ENCODE assay signal across 8 cellular contexts in genomic region chr1:6962390-6962955, GRCh38.
DNase-seq lines count a peak whose midpoint lies in the region; ATAC-seq, FAIRE-seq and TF ChIP-seq lines count a peak whose summit lies in the region.

No MANE protein-coding gene starts in this region.

- H4K20me1 ChIP-seq in OCI-LY7 (ENCODE audit: insufficient read depth, low read length): no peaks in the 10 kb centered on the region

- peak overlapping the region; percentile 29 to 56 for H3K27ac Mint-ChIP-seq in activated naive CD4-positive, alpha-beta T cell treated with anti-CD3 and anti-CD28 coated beads, Interleukin-2, amount 50 U/mL, for 72 hours
- no peak overlapping the region for H3K27ac Mint-ChIP-seq in memory B cell

- CTCF ChIA-PET in OCI-LY7 (lab: Charles Lee; ENCODE audit: unreplicated experiment): no interaction called here

- H3K9me2 ChIP-seq in OCI-LY7 (ENCODE audit: insufficient read depth, low read length): no peaks in the 10 kb centered on the region

- H3K36me3 ChIP-seq in OCI-LY7 (ENCODE audit: insufficient read depth, low read length) (no peaks in the 10 kb centered on the region), thoracic aorta (no peaks in the 10 kb centered on the region)

- H3K27me3 ChIP-seq in thoracic aorta (replicated peaks; ENCODE audit: insufficient read depth): no peaks in the 10 kb centered on the region

- POLR2A ChIA-PET in OCI-LY7 (lab: Charles Lee): interaction anchor here (0.6 to 0.7 kb wide), 2 partner anchors 407 to 444 kb away, joined by 3 to 5 read pairs; partner anchors contain the start of gene TAS1R1

- peaks cover 9% of the 10 kb centered on the region for H3K4me1 Mint-ChIP-seq in memory B cell

- ATAC-seq in activated naive CD4-positive, alpha-beta T cell treated with anti-CD3 and anti-CD28 coated beads, Interleukin-2, amount 50 U/mL, for 72 hours: peak; percentile 54 to 78
- ATAC-seq in memory B cell (ENCODE audit: low read depth): peak; percentile 17
- no peak for ATAC-seq in thoracic aorta (ENCODE audit: insufficient number of reproducible peaks, low FRiP score, low read depth)
- no peak for ATAC-seq in HG03196 (IDR thresholded peaks at IDR 0.05; ENCODE audit: unreplicated experiment)

- H2AFZ ChIP-seq in OCI-LY7 (ENCODE audit: low read length): peak overlapping the region; percentile 68; the same call in 1 of the 2 replicates

- H3K4me1 ChIP-seq in OCI-LY7 (ENCODE audit: insufficient read depth, low read length, poor library complexity, severe bottlenecking) (peaks cover 9% of the 10 kb centered on the region), thoracic aorta (ENCODE audit: control insufficient read depth in 1 of 2, low read depth in 2 of 2) (no peaks in the 10 kb centered on the region)

- intact Hi-C loops in OCI-LY7 (cut with micrococcal nuclease; ENCODE audit: unreplicated experiment): no loop called here

- H3K27ac ChIP-seq in OCI-LY7 (ENCODE audit: low read depth, low read length, poor library complexity, severe bottlenecking) (no peak overlapping the region), thoracic aorta (no peak overlapping the region)

- no TSS peak for BruUV-seq in OCI-LY7 (replicated peaks; lab: Mats Ljungman, UMichigan)

- H3K9me3 ChIP-seq in OCI-LY7 (ENCODE audit: low read length) (no peaks in the 10 kb centered on the region), thoracic aorta (no peaks in the 10 kb centered on the region)

- no peaks in the 10 kb centered on the region for H3K79me2 ChIP-seq in OCI-LY7 (ENCODE audit: insufficient read depth, low read depth, low read length)

- peaks cover 39% of the 10 kb centered on the region for H3K27me3 Mint-ChIP-seq in memory B cell

- TF ChIP-seq CTCF in GM20000 (IDR thresholded peaks at IDR 0.05; ENCODE audit: extremely low read depth, missing control alignments) (no peak), OCI-LY7 (conservative IDR thresholded peaks at IDR 0.05; ENCODE audit: low read length) (no peak), thoracic aorta (IDR thresholded peaks at IDR 0.05) (no peak)

- H3K4me2 ChIP-seq in OCI-LY7 (ENCODE audit: low read length): peak overlapping the region; percentile 63

- no peaks in the 10 kb centered on the region for H3K9me3 Mint-ChIP-seq in activated naive CD4-positive, alpha-beta T cell treated with anti-CD3 and anti-CD28 coated beads, Interleukin-2, amount 50 U/mL, for 72 hours
- peaks cover 1% of the 10 kb centered on the region for H3K9me3 Mint-ChIP-seq in memory B cell

- peak overlapping the region; percentile 40 for H3K4me3 Mint-ChIP-seq in memory B cell

- FAIRE-seq in urothelium cell line (lab: Jason Lieb, UNC): no peak

- H3K4me3 ChIP-seq in OCI-LY7 (ENCODE audit: low read depth, low read length, poor library complexity, severe bottlenecking): peak overlapping the region; percentile 52
- H3K4me3 ChIP-seq in thoracic aorta: peak overlapping the region; percentile 16

- H3K36me3 Mint-ChIP-seq in activated naive CD4-positive, alpha-beta T cell treated with anti-CD3 and anti-CD28 coated beads, Interleukin-2, amount 50 U/mL, for 72 hours: no peaks in the 10 kb centered on the region
- peaks cover 2% of the 10 kb centered on the region for H3K36me3 Mint-ChIP-seq in memory B cell

- DNase-seq in GM20000 (ENCODE audit: low spot score): peak; percentile 63
- DNase-seq in OCI-LY7 (ENCODE audit: low spot score): peak; percentile 66
- DNase-seq in activated naive CD4-positive, alpha-beta T cell treated with anti-CD3 and anti-CD28 coated beads, Interleukin-2, amount 50 U/mL, for 72 hours (ENCODE audit: low spot score in 2 of 2): peak in 1 of 2 donors; percentile 76
- no peak for DNase-seq in memory B cell (ENCODE audit: low spot score in 2 of 2)
- DNase-seq in thoracic aorta (ENCODE audit: low spot score): no peak
- no peak for DNase-seq in epidermal melanocyte (ENCODE audit: insufficient read length, low spot score)
- no peak for DNase-seq in urothelium cell line (ENCODE audit: low spot score)

Comparison
In these comparisons a context has a peak if more than half of its experiments do, and no peak if none do; other contexts are left out.
1. DNase-seq: peak in GM20000 (single experiment) and OCI-LY7 (single experiment); none in memory B cell (0 of 2), thoracic aorta (single experiment), epidermal melanocyte (single experiment) and urothelium cell line (single experiment).
2. ATAC-seq: peak in activated naive CD4-positive, alpha-beta T cell treated with anti-CD3 and anti-CD28 coated beads, Interleukin-2, amount 50 U/mL, for 72 hours (2 of 2) and memory B cell (single experiment); none in thoracic aorta (single experiment) and HG03196 (single experiment).